ENCODE assay signal across 9 cellular contexts in genomic region chr17:81002409-81003361, GRCh38. TPM values are rescaled to one million over a fixed set of nuclear protein-coding genes. Genes with fewer than 3 reads are reported as not detected.
DNase-seq lines count a peak whose midpoint lies in the region; ATAC-seq, FAIRE-seq and TF ChIP-seq lines count a peak whose summit lies in the region.
"Had no signal": no experiment of that assay in that cellular context is flagged by ENCODE, and none has a peak within 500 bp of the region (broad histone marks: within the 10 kb centered on the region; RNA-seq: fewer than 3 reads in every experiment).

No MANE protein-coding gene starts in this region.

- H3K36me3 Mint-ChIP-seq in WTC11, result no peaks in the 10 kb centered on the region; the same call in 1 of the 2 replicates

- peak; percentile 76 for DNase-seq in DMS153 (lab: John Stamatoyannopoulos, UW)
- peak; percentile 73 for DNase-seq in M059J (ENCODE audit: low read depth)
- DNase-seq in WTC11 (ENCODE audit: low spot score), result no peak
- DNase-seq in keratinocyte (ENCODE audit: low read depth, low spot score), result no peak
- no peak for DNase-seq in NCI-H1694 treated with DMSO at 0.1 percent for 48 hours (lab: John Stamatoyannopoulos, UW)
- no peak for DNase-seq in D721Med (ENCODE audit: insufficient read length, low spot score)

- H3K27me3 Mint-ChIP-seq in WTC11 (ENCODE audit: low read depth), result peaks cover 48% of the 10 kb centered on the region

- no peaks in the 10 kb centered on the region for H3K9me3 ChIP-seq in keratinocyte (ENCODE audit: control insufficient read depth, low read depth, low read length)

- peaks cover 9 to 14% of the 10 kb centered on the region in 2 experiments for H3K36me3 ChIP-seq in keratinocyte (ENCODE audit: control insufficient read depth in 2 of 2, extremely low read depth in 1 of 2, insufficient read depth in 2 of 2, low read length in 2 of 2)

- CTCF ChIA-PET in WTC11 (lab: Charles Lee), result interaction anchor here (1.3 to 2.0 kb wide), 3 partner anchors 14 to 94 kb away, joined by 4 to 8 read pairs (median 4); no protein-coding TSS in a partner anchor

- no peaks in the 10 kb centered on the region for H3K79me2 ChIP-seq in keratinocyte (ENCODE audit: control insufficient read depth, insufficient read depth, low read length)

- POLR2A ChIA-PET in WTC11 (lab: Charles Lee), result interaction anchor here (0.7 kb wide), 1 partner anchor 32 kb away, joined by 3 read pairs; no protein-coding TSS in a partner anchor

- TF ChIP-seq CTCF in WTC11 (IDR thresholded peaks at IDR 0.05) (no peak), keratinocyte (optimal IDR thresholded peaks at IDR 0.05 in 1 of 3, IDR thresholded peaks at IDR 0.05 in 1 of 3, conservative IDR thresholded peaks at IDR 0.05 in 1 of 3; ENCODE audit: extremely low read depth in 1 of 3, insufficient read depth in 2 of 3, low read length in 3 of 3) (no peak), D721Med (IDR thresholded peaks at IDR 0.05; ENCODE audit: insufficient read depth, missing control alignments) (no peak)

- no peaks in the 10 kb centered on the region for H3K9me1 ChIP-seq in keratinocyte (ENCODE audit: control insufficient read depth, extremely low read depth, insufficient read depth, low read length)

- dilution Hi-C loops in keratinocyte (cut with MboI; ENCODE audit: extremely low pct_ligation_motif_present, low sequenced_read_pairs), result no loop called here

- H2AFZ ChIP-seq in keratinocyte (ENCODE audit: control insufficient read depth, low read length), result no peak overlapping the region

- H3K4me3 ChIP-seq in keratinocyte (ENCODE audit: control insufficient read depth in 2 of 3, extremely low read depth in 1 of 3, insufficient read depth in 2 of 3, low read depth in 1 of 3, low read length in 3 of 3), result peak overlapping the region in 1 of 3 experiments; percentile 20

- H3K4me2 ChIP-seq in keratinocyte (ENCODE audit: control insufficient read depth, extremely low read depth, insufficient read depth, low read depth, low read length), result peak overlapping the region; percentile 54

- no peak overlapping the region for H3K27ac Mint-ChIP-seq in WTC11

- H3K4me1 ChIP-seq in keratinocyte (ENCODE audit: control insufficient read depth, extremely low read depth, insufficient read depth, low read length), result peaks cover 12% of the 10 kb centered on the region

- no peak for ATAC-seq in WTC11
- ATAC-seq in HG02938 (IDR thresholded peaks at IDR 0.05; ENCODE audit: unreplicated experiment), result no peak
- no peak for ATAC-seq in HG02759 (IDR thresholded peaks at IDR 0.05; ENCODE audit: unreplicated experiment)

- peaks cover 3% of the 10 kb centered on the region; the same call in 1 of the 2 replicates for H3K4me1 Mint-ChIP-seq in WTC11

- H3K27ac ChIP-seq in keratinocyte (ENCODE audit: control insufficient read depth, insufficient read depth, low read length), result no peak overlapping the region

- no peaks in the 10 kb centered on the region for H3K9me3 Mint-ChIP-seq in WTC11

- peaks cover 34% of the 10 kb centered on the region for H3K27me3 ChIP-seq in keratinocyte (ENCODE audit: control insufficient read depth, extremely low read depth, insufficient read depth, low read length)

- no peaks in the 10 kb centered on the region for H4K20me1 ChIP-seq in keratinocyte (ENCODE audit: control insufficient read depth, extremely low read depth, insufficient read depth, low read length)

- no peak overlapping the region for H3K9ac ChIP-seq in keratinocyte (ENCODE audit: control insufficient read depth, extremely low read depth, insufficient read depth, low read length)

- H3K4me3 Mint-ChIP-seq in WTC11, result peak overlapping the region; percentile 53

- FAIRE-seq in keratinocyte (lab: Jason Lieb, UNC) (peak; percentile 44), D721Med (lab: Jason Lieb, UNC) (no peak)
- FAIRE-seq: H1 had no signal

TF ChIP-seq in WTC11, 78 proteins besides CTCF, POLR2A, EP300 and RAD21:
- TF ChIP-seq ZNF121 (CRISPR knock-in tag; IDR thresholded peaks at IDR 0.05) (peak; percentile 71; the same call in 1 of the 2 replicates), FOXJ3 (CRISPR knock-in tag; IDR thresholded peaks at IDR 0.05; ENCODE audit: borderline replicate concordance) (no peak)

RNA-seq across cellular contexts. Expression of gene CHMP6, which starts 11.0 kb away (rescaled TPM):
- total RNA-seq in M059J (2014; rRNA removed; shearing (Covaris generic)), result 8.0 and 19.7 TPM in 2 replicates
- 15.0 to 23.1 TPM (median 19.6 TPM) in 3 replicates for total RNA-seq in WTC11 (2021)
- polyA plus RNA-seq in keratinocyte, result 14.5 to 26.7 TPM (median 20.9 TPM) in 3 replicates
- polyA plus RNA-seq in keratinocyte (2011; ENCODE audit: low read depth), result 18.9 TPM
- polyA plus RNA-seq in keratinocyte (2011; cell fraction: cytosol; rRNA removed), result 12.8 and 20.2 TPM in 2 replicates
- polyA plus RNA-seq in keratinocyte (2011; cell fraction: nucleus; rRNA removed), result 12.8 and 15.0 TPM in 2 replicates
- 5.6 and 22.8 TPM in 2 replicates for polyA plus RNA-seq in keratinocyte (2012; ENCODE audit: low replicate concordance)
- polyA minus RNA-seq in keratinocyte, result 7.6 to 13.2 TPM (median 10.2 TPM) in 3 replicates
- 19.2 TPM for polyA minus RNA-seq in keratinocyte (2011; cell fraction: cytosol; rRNA and poly(A)+ RNA removed)
- 8.2 and 9.0 TPM in 2 replicates for polyA minus RNA-seq in keratinocyte (2011; cell fraction: nucleus; rRNA and poly(A)+ RNA removed)

RNA-seq across cellular contexts. Expression of gene BAIAP2, which starts 32.3 kb away (rescaled TPM):
- 11.1 and 21.8 TPM in 2 replicates for total RNA-seq in M059J (2014; rRNA removed; shearing (Covaris generic))
- total RNA-seq in WTC11 (2021), result 16.9 to 20.7 TPM (median 18.4 TPM) in 3 replicates
- 48.9 to 74.4 TPM (median 56.7 TPM) in 3 replicates for polyA plus RNA-seq in keratinocyte
- polyA plus RNA-seq in keratinocyte (2011; ENCODE audit: low read depth), result 102 TPM
- polyA plus RNA-seq in keratinocyte (2011; cell fraction: cytosol; rRNA removed), result 30.3 and 63.1 TPM in 2 replicates
- 87.9 and 109 TPM in 2 replicates for polyA plus RNA-seq in keratinocyte (2011; cell fraction: nucleus; rRNA removed)
- 66.3 and 124 TPM in 2 replicates for polyA plus RNA-seq in keratinocyte (2012; ENCODE audit: low replicate concordance)
- 44.6 to 102 TPM (median 54.9 TPM) in 3 replicates for polyA minus RNA-seq in keratinocyte
- polyA minus RNA-seq in keratinocyte (2011; cell fraction: cytosol; rRNA and poly(A)+ RNA removed), result 94.8 TPM
- polyA minus RNA-seq in keratinocyte (2011; cell fraction: nucleus; rRNA and poly(A)+ RNA removed), result 66.4 and 99.6 TPM in 2 replicates

Comparison
In these comparisons a context has a peak if more than half of its experiments do, and no peak if none do; other contexts are left out.
1. DNase-seq: peak in DMS153 (single experiment) and M059J (single experiment); none in WTC11 (single experiment), keratinocyte (single experiment), NCI-H1694 treated with DMSO at 0.1 percent for 48 hours (single experiment) and D721Med (single experiment).